ENCODE assay signal across 7 cellular contexts in the genomic region with DNA sequence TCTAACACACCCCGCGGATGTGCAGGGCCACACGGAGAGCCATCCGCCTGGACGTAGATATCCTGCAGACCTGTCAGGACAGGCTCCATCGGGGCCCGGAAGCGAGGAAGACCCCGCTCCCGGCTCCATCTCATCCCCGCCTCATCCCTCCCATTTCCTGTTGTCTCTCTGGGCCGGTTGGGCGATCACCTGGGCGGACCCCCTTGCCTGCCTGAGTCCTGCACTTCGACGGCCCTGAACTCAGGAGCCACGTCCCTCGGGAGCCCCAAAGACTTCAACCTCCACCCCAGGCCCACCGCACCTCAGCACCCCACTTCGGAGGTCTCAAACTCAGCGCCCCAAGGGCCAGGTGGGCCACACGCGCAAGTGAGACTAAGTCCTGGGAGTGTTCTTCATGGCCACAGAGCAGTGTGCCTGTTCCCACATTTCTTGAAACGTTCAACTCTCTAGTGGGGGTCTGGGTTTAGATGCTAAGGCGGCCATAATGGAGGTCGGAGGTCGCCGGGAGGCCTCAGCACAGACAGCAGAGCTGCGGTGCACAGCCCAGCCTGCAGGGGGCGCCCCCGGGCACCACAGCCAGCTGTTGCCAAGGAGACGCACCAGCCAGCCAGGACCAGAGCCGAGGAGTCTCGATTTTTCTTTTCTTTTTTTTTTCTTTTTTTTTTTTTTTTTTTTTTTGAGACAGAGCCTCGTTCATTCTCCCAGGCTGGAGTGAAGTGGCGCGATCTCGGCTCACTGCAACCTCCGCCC.
DNase-seq lines count a peak whose midpoint lies in the region; ATAC-seq and TF ChIP-seq lines count a peak whose summit lies in the region.

No MANE protein-coding gene starts in this region.

- TF ChIP-seq CTCF in GM12875 (IDR thresholded peaks at IDR 0.05; ENCODE audit: borderline replicate concordance, insufficient read depth, low read depth, low read length), result peak; percentile 87
- TF ChIP-seq CTCF in OCI-LY3 (IDR thresholded peaks at IDR 0.05; ENCODE audit: low read depth, low read length), result peak; percentile 53

- no peaks in the 10 kb centered on the region for H3K4me1 ChIP-seq in OCI-LY3 (ENCODE audit: low read length)

- H3K4me3 ChIP-seq in GM12875 (ENCODE audit: low read depth, low read length) (no peak overlapping the region), OCI-LY3 (ENCODE audit: low read length) (no peak overlapping the region)

- H2AFZ ChIP-seq in OCI-LY3 (ENCODE audit: low read depth, low read length), result no peak overlapping the region

- no peaks in the 10 kb centered on the region for H4K20me1 ChIP-seq in OCI-LY3 (ENCODE audit: insufficient read depth, low read length)

- no peak overlapping the region for H3K27ac ChIP-seq in OCI-LY3 (ENCODE audit: low read length)

- H3K4me2 ChIP-seq in OCI-LY3 (ENCODE audit: low read length), result no peak overlapping the region

- no peaks in the 10 kb centered on the region for H3K36me3 ChIP-seq in OCI-LY3 (replicated peaks; ENCODE audit: low read depth, low read length)

- H3K27me3 ChIP-seq in OCI-LY3 (ENCODE audit: low read depth, low read length), result peaks cover 5% of the 10 kb centered on the region

- no peaks in the 10 kb centered on the region for H3K9me3 ChIP-seq in OCI-LY3 (ENCODE audit: insufficient read depth, low read length)

- H3K9ac ChIP-seq in OCI-LY3 (ENCODE audit: low read length), result no peak overlapping the region

- no peaks in the 10 kb centered on the region for H3K79me2 ChIP-seq in OCI-LY3 (ENCODE audit: low read length)

- peak; percentile 19 for DNase-seq in activated T-helper 9 cell treated with anti-CD3 and anti-CD28 coated beads, Interleukin-2, amount 50 U/mL, for 16 hours (ENCODE audit: low read depth)
- DNase-seq in iPS-NIHi7 (ENCODE audit: extremely low spot score), result peak; percentile 97
- peak; percentile 80 for DNase-seq in stimulated activated CD8-positive, alpha-beta memory T cell treated with anti-CD3 and anti-CD28 coated beads, Interleukin-4, amount 100 ng/mL, for 48 hours

- ATAC-seq in HG02623 (IDR thresholded peaks at IDR 0.05; ENCODE audit: unreplicated experiment), result no peak
- ATAC-seq in HG02763 (IDR thresholded peaks at IDR 0.05; ENCODE audit: unreplicated experiment), result no peak

Comparison
In these comparisons a context has a peak if more than half of its experiments do, and no peak if none do; other contexts are left out.
1. DNase-seq: peak in every context shown above with its lines; median percentile 97 in iPS-NIHi7; 80 in stimulated activated CD8-positive, alpha-beta memory T cell treated with anti-CD3 and anti-CD28 coated beads, Interleukin-4, amount 100 ng/mL, for 48 hours; 19 in activated T-helper 9 cell treated with anti-CD3 and anti-CD28 coated beads, Interleukin-2, amount 50 U/mL, for 16 hours.